In genomic region chr1:65538664-65539063, GRCh38 we compare ENCODE assay signal across 1 cellular context.
TF ChIP-seq lines count a peak whose summit lies in the region.

No MANE protein-coding gene starts in this region.

TF ChIP-seq in K562, 482 proteins besides CTCF, POLR2A, EP300 and RAD21 (continued from another document and continues in another):
- TF ChIP-seq BRD9 (IDR thresholded peaks at IDR 0.05; ENCODE audit: low read depth, partially characterized antibody) (peak; percentile 69), ZNF184 (CRISPR knock-in tag; IDR thresholded peaks at IDR 0.05) (no peak), FOXJ3 (CRISPR knock-in tag; IDR thresholded peaks at IDR 0.05) (no peak), ARID3B (CRISPR knock-in tag; IDR thresholded peaks at IDR 0.05; ENCODE audit: borderline replicate concordance) (no peak), ZKSCAN3 (CRISPR knock-in tag; IDR thresholded peaks at IDR 0.05) (no peak), CGGBP1 (CRISPR knock-in tag; IDR thresholded peaks at IDR 0.05) (no peak), ZNF146 (CRISPR knock-in tag; IDR thresholded peaks at IDR 0.05; ENCODE audit: unreplicated experiment) (no peak), ZNF699 (CRISPR knock-in tag; IDR thresholded peaks at IDR 0.05; ENCODE audit: insufficient replicate concordance) (no peak), ZMIZ1 (IDR thresholded peaks at IDR 0.05; ENCODE audit: low read depth in 2 of 2, low read length in 2 of 2) (no peak), MYNN (IDR thresholded peaks at IDR 0.05) (no peak), MYNN (CRISPR knock-in tag; IDR thresholded peaks at IDR 0.05) (no peak), ZBTB2 (IDR thresholded peaks at IDR 0.05) (peak; percentile 73; the same call in 1 of the 2 replicates), DIDO1 (tag; IDR thresholded peaks at IDR 0.05; ENCODE audit: low read depth) (no peak), ZBTB5 (IDR thresholded peaks at IDR 0.05) (no peak), TCFL5 (CRISPR knock-in tag; conservative IDR thresholded peaks at IDR 0.05) (no peak), THAP12 (CRISPR knock-in tag; IDR thresholded peaks at IDR 0.05) (no peak), POLR2AphosphoS2 (IDR thresholded peaks at IDR 0.05; ENCODE audit: low read length) (no peak), SMARCE1 (IDR thresholded peaks at IDR 0.05) (peak; percentile 94), ZSCAN32 (CRISPR knock-in tag; IDR thresholded peaks at IDR 0.05) (no peak), CBX8 (IDR thresholded peaks at IDR 0.05; ENCODE audit: borderline replicate concordance, extremely low read depth, low read depth, low read length, poor library complexity, severe bottlenecking) (no peak), PKNOX1 (IDR thresholded peaks at IDR 0.05) (no peak), MITF (IDR thresholded peaks at IDR 0.05) (no peak), ZNF511 (CRISPR knock-in tag; IDR thresholded peaks at IDR 0.05) (no peak), ZBTB33 (CRISPR knock-in tag; IDR thresholded peaks at IDR 0.05) (no peak), XRCC5 (IDR thresholded peaks at IDR 0.05; ENCODE audit: low read depth, low read length) (no peak), SREBF1 (IDR thresholded peaks at IDR 0.05; ENCODE audit: borderline replicate concordance, low read depth, low read length) (no peak), ZNF282 (CRISPR knock-in tag; IDR thresholded peaks at IDR 0.05) (no peak), THRAP3 (IDR thresholded peaks at IDR 0.05; ENCODE audit: borderline replicate concordance) (no peak), AFF4 (CRISPR knock-in tag; IDR thresholded peaks at IDR 0.05) (no peak), ZNF347 (CRISPR knock-in tag; IDR thresholded peaks at IDR 0.05; ENCODE audit: low read depth) (no peak), GATAD2B (IDR thresholded peaks at IDR 0.05; ENCODE audit: borderline replicate concordance) (peak; percentile 52; the same call in 1 of the 2 replicates), SRSF9 (IDR thresholded peaks at IDR 0.05; ENCODE audit: borderline replicate concordance, low read depth, low read length) (no peak), STAT6 (CRISPR knock-in tag; IDR thresholded peaks at IDR 0.05) (no peak)
